ENCODE assay signal across 25 cellular contexts in the genomic region with DNA sequence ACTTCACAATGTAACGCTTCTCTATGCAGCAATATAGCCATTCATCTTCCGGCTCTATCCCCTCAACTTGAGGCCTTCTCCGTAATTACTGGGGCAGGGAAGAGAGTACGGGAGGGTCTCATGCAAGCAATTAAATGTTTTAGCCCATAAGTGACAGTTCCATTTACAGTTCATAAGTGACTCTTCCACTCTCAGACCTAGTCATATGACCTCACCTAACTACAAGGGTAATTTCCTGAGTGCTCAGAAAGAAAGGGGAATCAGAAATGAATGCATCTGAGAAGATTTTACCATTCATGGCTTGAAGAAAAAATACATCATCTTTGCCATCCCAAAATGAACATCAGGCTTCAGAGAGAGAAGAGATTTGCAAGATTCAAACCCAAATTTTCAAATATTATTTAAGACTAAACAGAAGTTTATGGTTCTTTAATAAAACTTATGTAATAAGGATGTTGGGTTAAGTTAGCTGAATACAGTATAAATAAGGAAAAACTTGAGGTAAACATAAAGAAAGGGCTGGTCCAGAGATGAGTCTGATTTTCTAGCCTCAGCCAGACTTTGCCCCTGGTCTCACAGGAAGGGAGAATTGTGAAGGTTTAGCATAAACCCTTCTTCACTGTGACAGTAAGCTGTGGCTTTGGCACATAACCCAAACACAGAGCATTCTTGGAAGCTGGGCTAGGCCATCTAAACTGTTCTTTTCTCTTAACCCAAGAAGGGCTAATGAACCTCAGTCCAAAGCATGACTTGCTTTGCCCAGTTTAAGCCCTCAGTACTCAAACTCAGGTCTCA. TPM values are rescaled to one million over a fixed set of nuclear protein-coding genes. Genes with fewer than 3 reads are reported as not detected.
DNase-seq lines count a peak whose midpoint lies in the region; ATAC-seq and TF ChIP-seq lines count a peak whose summit lies in the region.
"Had no signal": no experiment of that assay in that cellular context is flagged by ENCODE, and none has a peak within 500 bp of the region (broad histone marks: within the 10 kb centered on the region; RNA-seq: fewer than 3 reads in every experiment).

No MANE protein-coding gene starts in this region.

- H3K9me2 ChIP-seq in neural cell (ENCODE audit: insufficient read depth, low read length), result no peaks in the 10 kb centered on the region

- H3K27ac ChIP-seq in neural cell (ENCODE audit: low read length) (peak overlapping the region; percentile 39), lower lobe of right lung (no peak overlapping the region)
- H3K27ac ChIP-seq: A549; BLaER1 treated with 17β-estradiol and CSF1 and Interleukin-3, amounts not matched to agents 10 nM and 100 nM had no signal

- H3K4me2 ChIP-seq in neural cell (ENCODE audit: low read length), result no peak overlapping the region
- H3K4me2 ChIP-seq: A549; BLaER1 treated with 17β-estradiol and CSF1 and Interleukin-3, amounts not matched to agents 10 nM and 100 nM; GM23338 had no signal

- TF ChIP-seq CTCF in GM12865 (IDR thresholded peaks at IDR 0.05; ENCODE audit: insufficient read depth, low read depth, low read length, missing control alignments) (no peak), neural cell (IDR thresholded peaks at IDR 0.05; ENCODE audit: poor library complexity, severe bottlenecking) (no peak), lower lobe of right lung (IDR thresholded peaks at IDR 0.05) (no peak), foreskin fibroblast (IDR thresholded peaks at IDR 0.05; ENCODE audit: low read depth, low read length) (no peak)

- TF ChIP-seq RAD21 in neural cell (conservative IDR thresholded peaks at IDR 0.05), result no peak

- intact Hi-C loops in lower lobe of right lung (cut with DNase I), result no loop called here

- H2AFZ ChIP-seq in neural cell (ENCODE audit: low read depth, low read length), result no peak overlapping the region
- H2AFZ ChIP-seq: GM23338 had no signal

- ATAC-seq in lower lobe of right lung (no peak), GM18867 (IDR thresholded peaks at IDR 0.05; ENCODE audit: unreplicated experiment) (no peak)
- ATAC-seq: A549, GM23338, HCT116 had no signal

- no peaks in the 10 kb centered on the region for H3K79me2 ChIP-seq in neural cell (replicated peaks; ENCODE audit: insufficient read depth, low read length)

- H3K9me3 ChIP-seq in neural cell (ENCODE audit: low read length) (no peaks in the 10 kb centered on the region), lower lobe of right lung (no peaks in the 10 kb centered on the region)
- H3K9me3 ChIP-seq: A549, BE2C had no signal

- H3K27me3 ChIP-seq in neural cell (ENCODE audit: insufficient read depth, low read depth, low read length) (no peaks in the 10 kb centered on the region), lower lobe of right lung (ENCODE audit: low read depth) (no peaks in the 10 kb centered on the region)
- H3K27me3 ChIP-seq: BE2C; BLaER1 treated with 17β-estradiol and CSF1 and Interleukin-3, amounts not matched to agents 10 nM and 100 nM had no signal

- peak; percentile 3 for DNase-seq in GM12865 (ENCODE audit: low read depth)
- DNase-seq in NCI-H1436 treated with DMSO at 0.1 percent for 48 hours (lab: John Stamatoyannopoulos, UW), result peak; percentile 54
- peak; percentile 35 for DNase-seq in NCI-H2227 (lab: John Stamatoyannopoulos, UW; ENCODE audit: unreplicated experiment)
- DNase-seq in lower lobe of right lung, result no peak
- DNase-seq in foreskin fibroblast, result no peak
- DNase-seq: 8988T; ACHN; AML-193; BE2C; CD4-positive, alpha-beta T cell; CD8-positive, alpha-beta memory T cell; DMS 273 treated with DMSO at 0.1 percent for 48 hours; DMS79 treated with DMSO at 0.1 percent for 48 hours; GF-D8; H9 had no signal

- H4K20me1 ChIP-seq in neural cell (ENCODE audit: insufficient read depth), result no peaks in the 10 kb centered on the region
- H4K20me1 ChIP-seq: BLaER1 treated with 17β-estradiol and CSF1 and Interleukin-3, amounts not matched to agents 10 nM and 100 nM had no signal

- H3K36me3 ChIP-seq in neural cell (ENCODE audit: insufficient read depth, low read length) (no peaks in the 10 kb centered on the region), lower lobe of right lung (no peaks in the 10 kb centered on the region)
- H3K36me3 ChIP-seq: BE2C; BLaER1 treated with 17β-estradiol and CSF1 and Interleukin-3, amounts not matched to agents 10 nM and 100 nM had no signal

- TF ChIP-seq EP300 in neural cell (conservative IDR thresholded peaks at IDR 0.05; ENCODE audit: poor library complexity, severe bottlenecking), result peak; percentile 33

- H3K4me1 ChIP-seq in lower lobe of right lung, result no peaks in the 10 kb centered on the region
- H3K4me1 ChIP-seq: A549; BE2C; BLaER1 treated with 17β-estradiol and CSF1 and Interleukin-3, amounts not matched to agents 10 nM and 100 nM had no signal

- no peaks in the 10 kb centered on the region for H3F3A ChIP-seq in neural cell (ENCODE audit: insufficient read depth, low read length, poor library complexity, severe bottlenecking)

- H3K9ac ChIP-seq in neural cell (ENCODE audit: low read length), result peak overlapping the region; percentile 7
- H3K9ac ChIP-seq: BLaER1 treated with 17β-estradiol and CSF1 and Interleukin-3, amounts not matched to agents 10 nM and 100 nM had no signal

- no peak overlapping the region for H3K4me3 ChIP-seq in GM12865 (ENCODE audit: low read depth, low read length)
- H3K4me3 ChIP-seq in neural cell (ENCODE audit: low read length), result no peak overlapping the region
- no peak overlapping the region for H3K4me3 ChIP-seq in lower lobe of right lung
- H3K4me3 ChIP-seq in foreskin fibroblast (ENCODE audit: low read depth in 1 of 2, low read length in 2 of 2), result no peak overlapping the region
- H3K4me3 ChIP-seq: A549; BLaER1 treated with 17β-estradiol and CSF1 and Interleukin-3, amounts not matched to agents 10 nM and 100 nM; GM23338 had no signal

TF ChIP-seq in neural cell, 6 proteins besides CTCF, POLR2A, EP300 and RAD21:
- TF ChIP-seq, protein P1, sequence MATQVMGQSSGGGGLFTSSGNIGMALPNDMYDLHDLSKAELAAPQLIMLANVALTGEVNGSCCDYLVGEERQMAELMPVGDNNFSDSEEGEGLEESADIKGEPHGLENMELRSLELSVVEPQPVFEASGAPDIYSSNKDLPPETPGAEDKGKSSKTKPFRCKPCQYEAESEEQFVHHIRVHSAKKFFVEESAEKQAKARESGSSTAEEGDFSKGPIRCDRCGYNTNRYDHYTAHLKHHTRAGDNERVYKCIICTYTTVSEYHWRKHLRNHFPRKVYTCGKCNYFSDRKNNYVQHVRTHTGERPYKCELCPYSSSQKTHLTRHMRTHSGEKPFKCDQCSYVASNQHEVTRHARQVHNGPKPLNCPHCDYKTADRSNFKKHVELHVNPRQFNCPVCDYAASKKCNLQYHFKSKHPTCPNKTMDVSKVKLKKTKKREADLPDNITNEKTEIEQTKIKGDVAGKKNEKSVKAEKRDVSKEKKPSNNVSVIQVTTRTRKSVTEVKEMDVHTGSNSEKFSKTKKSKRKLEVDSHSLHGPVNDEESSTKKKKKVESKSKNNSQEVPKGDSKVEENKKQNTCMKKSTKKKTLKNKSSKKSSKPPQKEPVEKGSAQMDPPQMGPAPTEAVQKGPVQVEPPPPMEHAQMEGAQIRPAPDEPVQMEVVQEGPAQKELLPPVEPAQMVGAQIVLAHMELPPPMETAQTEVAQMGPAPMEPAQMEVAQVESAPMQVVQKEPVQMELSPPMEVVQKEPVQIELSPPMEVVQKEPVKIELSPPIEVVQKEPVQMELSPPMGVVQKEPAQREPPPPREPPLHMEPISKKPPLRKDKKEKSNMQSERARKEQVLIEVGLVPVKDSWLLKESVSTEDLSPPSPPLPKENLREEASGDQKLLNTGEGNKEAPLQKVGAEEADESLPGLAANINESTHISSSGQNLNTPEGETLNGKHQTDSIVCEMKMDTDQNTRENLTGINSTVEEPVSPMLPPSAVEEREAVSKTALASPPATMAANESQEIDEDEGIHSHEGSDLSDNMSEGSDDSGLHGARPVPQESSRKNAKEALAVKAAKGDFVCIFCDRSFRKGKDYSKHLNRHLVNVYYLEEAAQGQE (IDR thresholded peaks at IDR 0.05; ENCODE audit: borderline replicate concordance), result no peak
- TF ChIP-seq MXI1 (conservative IDR thresholded peaks at IDR 0.05; ENCODE audit: poor library complexity, severe bottlenecking), result no peak
- no peak for TF ChIP-seq TAF1 (IDR thresholded peaks at IDR 0.05; ENCODE audit: low read depth)
- TF ChIP-seq POLR2AphosphoS5 (IDR thresholded peaks at IDR 0.05), result peak; percentile 77
- no peak for TF ChIP-seq SMC3 (conservative IDR thresholded peaks at IDR 0.05; ENCODE audit: poor library complexity)

RNA-seq across cellular contexts. Expression of a gene that starts 13.4 kb away (rescaled TPM):
- polyA plus RNA-seq in neural cell, result 1.4 and 7.3 TPM in 2 replicates
- polyA minus RNA-seq in neural cell, result 3.0 and 3.7 TPM in 2 replicates
- not detected for total RNA-seq in lower lobe of right lung
- total RNA-seq: CD4-positive, alpha-beta T cell; CD8-positive, alpha-beta memory T cell; Daoy; G401; H4 had no signal
- polyA plus RNA-seq: A549; CD14-positive monocyte; CD8-positive, alpha-beta memory T cell; GM23338 had no signal

Comparison
In these comparisons a context has a peak if more than half of its experiments do, and no peak if none do; other contexts are left out.
1. DNase-seq: peak in GM12865 (single experiment), NCI-H1436 treated with DMSO at 0.1 percent for 48 hours (single experiment) and NCI-H2227 (single experiment); none in lower lobe of right lung (single experiment) and foreskin fibroblast (0 of 2).